Comparison of ENCODE assay signal across 16 cellular contexts in genomic region chr1:146007785-146008133, GRCh38. TPM values are rescaled to one million over a fixed set of nuclear protein-coding genes. Genes with fewer than 3 reads are reported as not detected.
DNase-seq lines count a peak whose midpoint lies in the region; ATAC-seq and TF ChIP-seq lines count a peak whose summit lies in the region.
"Had no signal": no experiment of that assay in that cellular context is flagged by ENCODE, and none has a peak within 500 bp of the region (broad histone marks: within the 10 kb centered on the region; RNA-seq: fewer than 3 reads in every experiment).

No MANE protein-coding gene starts in this region.

- CTCF ChIA-PET in T-cell (lab: Charles Lee) = interaction anchor here (0.6 to 8.4 kb wide), 15 partner anchors 8 to 164 kb away, joined by 3 to 148 read pairs (median 5); partner anchors contain the start of genes ANKRD34A (in 1 of the 2), NUDT17 (in 1 of the 2), PIAS3 (in 1 of the 2) and POLR3GL (in 1 of the 2)
- CTCF ChIA-PET in activated naive CD4-positive, alpha-beta T cell treated with anti-CD3 and anti-CD28 coated beads for 36 hours (lab: Charles Lee) = interaction anchor here (0.6 to 7.5 kb wide), 15 partner anchors 9 to 162 kb away, joined by 3 to 230 read pairs (median 5); partner anchors contain the start of genes ANKRD35 and NUDT17

- no peak overlapping the region for H3K4me3 ChIP-seq in CD4-positive, CD25-positive, alpha-beta regulatory T cell (ENCODE audit: low read depth, low read length)
- H3K4me3 ChIP-seq in lower leg skin (ENCODE audit: low read depth, poor library complexity, severe bottlenecking) (no peak overlapping the region), MG63 (no peak overlapping the region)
- H3K4me3 ChIP-seq: HAP-1 had no signal

- peaks cover 40% of the 10 kb centered on the region for H3K4me1 ChIP-seq in CD4-positive, CD25-positive, alpha-beta regulatory T cell (ENCODE audit: control insufficient read depth, insufficient read depth, low read length, poor library complexity, severe bottlenecking)
- H3K4me1 ChIP-seq: HAP-1 had no signal

- H3K27ac ChIP-seq in CD4-positive, CD25-positive, alpha-beta regulatory T cell (ENCODE audit: insufficient read depth, low read length, poor library complexity, severe bottlenecking) = peak overlapping the region; percentile 78

- no peak for DNase-seq in CD4-positive, CD25-positive, alpha-beta regulatory T cell
- no peak for DNase-seq in T-cell
- no peak for DNase-seq in left ventricle myocardium superior
- no peak for DNase-seq in sciatic nerve (ENCODE audit: low spot score)
- DNase-seq in lower leg skin (ENCODE audit: low spot score in 2 of 2) = no peak
- DNase-seq in MG63 = no peak
- DNase-seq in NCI-H446 (lab: John Stamatoyannopoulos, UW) = no peak
- no peak for DNase-seq in activated naive CD4-positive, alpha-beta T cell treated with anti-CD3 and anti-CD28 coated beads for 36 hours

- POLR2A ChIA-PET in T-cell (lab: Charles Lee) = interaction anchor here (0.6 to 2.0 kb wide), 4 partner anchors 12 to 28 kb away, joined by 3 to 15 read pairs (median 8); no protein-coding TSS in a partner anchor

- no peak for ATAC-seq in CD4-positive, CD25-positive, alpha-beta regulatory T cell (ENCODE audit: low read depth in 2 of 2)
- ATAC-seq in T-cell (replicated peaks in 1 of 4) (no peak), left ventricle myocardium superior (peak; percentile 15), sciatic nerve (peak; percentile 42)

- no peaks in the 10 kb centered on the region for H3K27me3 Mint-ChIP-seq in CD4-positive, CD25-positive, alpha-beta regulatory T cell
- H3K27me3 Mint-ChIP-seq in T-cell = no peaks in the 10 kb centered on the region
- no peaks in the 10 kb centered on the region for H3K27me3 Mint-ChIP-seq in activated naive CD4-positive, alpha-beta T cell treated with anti-CD3 and anti-CD28 coated beads for 36 hours (ENCODE audit: low read depth)
- H3K27me3 Mint-ChIP-seq: activated CD4-positive, alpha-beta T cell treated with anti-CD3 and anti-CD28 coated beads, Interleukin-2, amount 10 ng/mL, durations not matched to agents 24 days and 14 days had no signal

- H3K27ac Mint-ChIP-seq in CD4-positive, CD25-positive, alpha-beta regulatory T cell = peak overlapping the region; percentile 61 to 77 (median 67)
- peak overlapping the region; percentile 34 to 61 for H3K27ac Mint-ChIP-seq in T-cell
- no peak overlapping the region for H3K27ac Mint-ChIP-seq in activated naive CD4-positive, alpha-beta T cell treated with anti-CD3 and anti-CD28 coated beads for 36 hours
- H3K27ac Mint-ChIP-seq: endodermal cell, nephron progenitor cell had no signal

- no peaks in the 10 kb centered on the region for H3K9me3 ChIP-seq in CD4-positive, CD25-positive, alpha-beta regulatory T cell (ENCODE audit: control insufficient read depth in 2 of 2, low read length in 2 of 2)
- H3K9me3 ChIP-seq in MG63 = no peaks in the 10 kb centered on the region
- H3K9me3 ChIP-seq: HAP-1 had no signal

- H3K27me3 ChIP-seq in CD4-positive, CD25-positive, alpha-beta regulatory T cell (ENCODE audit: control insufficient read depth, insufficient read depth, low read length) = no peaks in the 10 kb centered on the region
- H3K27me3 ChIP-seq in MG63 = no peaks in the 10 kb centered on the region

- no peaks in the 10 kb centered on the region for H3K36me3 ChIP-seq in CD4-positive, CD25-positive, alpha-beta regulatory T cell (ENCODE audit: control insufficient read depth, insufficient read depth, low read length)
- no peaks in the 10 kb centered on the region for H3K36me3 ChIP-seq in MG63
- H3K36me3 ChIP-seq: HAP-1 had no signal

- WGBS in lower leg skin, 2 donors = 83 to 86% methylated on average over 8 of the region's 8 CpGs

- peaks cover 20 to 48% (median 28%) of the 10 kb centered on the region in 4 donors for H3K4me1 Mint-ChIP-seq in CD4-positive, CD25-positive, alpha-beta regulatory T cell
- peaks cover 41 to 54% (median 43%) of the 10 kb centered on the region in 3 donors for H3K4me1 Mint-ChIP-seq in T-cell
- H3K4me1 Mint-ChIP-seq in activated naive CD4-positive, alpha-beta T cell treated with anti-CD3 and anti-CD28 coated beads for 36 hours (ENCODE audit: low read depth) = peaks cover 38% of the 10 kb centered on the region
- H3K4me1 Mint-ChIP-seq: endodermal cell had no signal

- no peak for TF ChIP-seq POLR2A in lower leg skin (IDR thresholded peaks at IDR 0.05)

- TF ChIP-seq CTCF in lower leg skin (IDR thresholded peaks at IDR 0.05) = no peak

- H3K4me3 Mint-ChIP-seq in CD4-positive, CD25-positive, alpha-beta regulatory T cell = no peak overlapping the region
- H3K4me3 Mint-ChIP-seq in T-cell = no peak overlapping the region
- H3K4me3 Mint-ChIP-seq in activated naive CD4-positive, alpha-beta T cell treated with anti-CD3 and anti-CD28 coated beads for 36 hours = no peak overlapping the region
- H3K4me3 Mint-ChIP-seq: endodermal cell, nephron progenitor cell had no signal

- no peaks in the 10 kb centered on the region for H3K36me3 Mint-ChIP-seq in CD4-positive, CD25-positive, alpha-beta regulatory T cell
- no peaks in the 10 kb centered on the region for H3K36me3 Mint-ChIP-seq in T-cell
- no peaks in the 10 kb centered on the region for H3K36me3 Mint-ChIP-seq in activated naive CD4-positive, alpha-beta T cell treated with anti-CD3 and anti-CD28 coated beads for 36 hours (ENCODE audit: low read depth)

- H3K9me3 Mint-ChIP-seq in CD4-positive, CD25-positive, alpha-beta regulatory T cell = no peaks in the 10 kb centered on the region
- H3K9me3 Mint-ChIP-seq in T-cell = no peaks in the 10 kb centered on the region
- H3K9me3 Mint-ChIP-seq in activated naive CD4-positive, alpha-beta T cell treated with anti-CD3 and anti-CD28 coated beads for 36 hours = no peaks in the 10 kb centered on the region
- H3K9me3 Mint-ChIP-seq: activated CD4-positive, alpha-beta T cell treated with anti-CD3 and anti-CD28 coated beads, Interleukin-2, amount 10 ng/mL, durations not matched to agents 24 days and 14 days; activated T-helper 2 cell treated with anti-CD3 and anti-CD28 coated beads, Interferon-gamma antibody, Interleukin-2, Interleukin-4, amounts not matched to agents 10 μg/mL and 5 μg/mL and 100 μg/mL, durations not matched to agents 14 hours and 24 hours and 36 hours; endodermal cell; nephron progenitor cell; T-helper 2 cell treated with Interferon-gamma antibody and Interleukin-4, amounts not matched to agents 5 μg/mL and 100 μg/mL, for 36 hours had no signal

- intact Hi-C loops in left ventricle myocardium superior (cut with micrococcal nuclease) = no loop called here
- intact Hi-C loops in sciatic nerve (cut with DNase I) = no loop called here
- intact Hi-C loops in lower leg skin (cut with DNase I; ENCODE audit: low total_unique reads) = loop anchor here (2.0 kb wide), 1 partner anchor 29 kb away; no protein-coding TSS in a partner anchor
- intact Hi-C loops in activated naive CD4-positive, alpha-beta T cell treated with anti-CD3 and anti-CD28 coated beads for 36 hours (cut with micrococcal nuclease) = loop anchor here (1.0 to 2.0 kb wide), 2 partner anchors 30 to 89 kb away; partner anchors contain the start of gene PEX11B

RNA-seq across cellular contexts. Expression of gene TXNIP, which starts 11.4 kb away (rescaled TPM):
- total RNA-seq in CD4-positive, CD25-positive, alpha-beta regulatory T cell = 1,496 TPM
- 1,000 to 10,000 TPM; 2,637 to 4,955 (median 3,590) TPM for polyA plus RNA-seq in CD4-positive, CD25-positive, alpha-beta regulatory T cell
- total RNA-seq in T-cell = 1,000 to 10,000 TPM in 1 of 5 donors, 100 to 1,000 TPM in 4; 721 to 2,117 (median 773) TPM
- total RNA-seq in left ventricle myocardium superior = 954 TPM
- total RNA-seq in sciatic nerve = 609 TPM
- total RNA-seq in lower leg skin = 1,000 to 10,000 TPM; 2,445 to 6,877 (median 3,895) TPM
- 20.4 and 20.6 TPM in 2 replicates for total RNA-seq in MG63 (2014; rRNA removed; shearing (Covaris generic); ENCODE audit: low replicate concordance)
- total RNA-seq in activated naive CD4-positive, alpha-beta T cell treated with anti-CD3 and anti-CD28 coated beads for 36 hours = 10 to 100 TPM; 86.0 to 91.1 TPM

RNA-seq across cellular contexts. Expression of gene HJV, which starts 13.8 kb away (rescaled TPM):
- not detected for total RNA-seq in CD4-positive, CD25-positive, alpha-beta regulatory T cell
- polyA plus RNA-seq in CD4-positive, CD25-positive, alpha-beta regulatory T cell = not detected
- total RNA-seq in T-cell (not detected), left ventricle myocardium superior (71.9 TPM), sciatic nerve (not detected), lower leg skin (not detected)
- total RNA-seq in MG63 (2014; rRNA removed; shearing (Covaris generic); ENCODE audit: low replicate concordance) = not detected in 2 replicates
- not detected for total RNA-seq in activated naive CD4-positive, alpha-beta T cell treated with anti-CD3 and anti-CD28 coated beads for 36 hours
- total RNA-seq: activated CD4-positive, alpha-beta T cell treated with anti-CD3 and anti-CD28 coated beads, Interleukin-2, amount 10 ng/mL, durations not matched to agents 24 days and 14 days; activated T-helper 2 cell treated with anti-CD3 and anti-CD28 coated beads, Interferon-gamma antibody, Interleukin-2, Interleukin-4, amounts not matched to agents 10 μg/mL and 5 μg/mL and 100 μg/mL, durations not matched to agents 14 hours and 24 hours and 36 hours; bronchial epithelial cell; subcutaneous adipose tissue had no signal

RNA-seq across cellular contexts. Expression of gene POLR3GL, which starts 43.3 kb away (rescaled TPM):
- 30.8 TPM for total RNA-seq in CD4-positive, CD25-positive, alpha-beta regulatory T cell
- 100 to 1,000 TPM; 103 to 129 (median 109) TPM for polyA plus RNA-seq in CD4-positive, CD25-positive, alpha-beta regulatory T cell
- 10 to 100 TPM; 30.9 to 41.7 (median 38.3) TPM for total RNA-seq in T-cell
- total RNA-seq in left ventricle myocardium superior = 44.0 TPM
- total RNA-seq in sciatic nerve = 22.3 TPM
- total RNA-seq in lower leg skin = 10 to 100 TPM; 10.6 to 15.3 (median 14.2) TPM
- 1.8 and 6.8 TPM in 2 replicates for total RNA-seq in MG63 (2014; rRNA removed; shearing (Covaris generic); ENCODE audit: low replicate concordance)
- total RNA-seq in activated naive CD4-positive, alpha-beta T cell treated with anti-CD3 and anti-CD28 coated beads for 36 hours = 10 to 100 TPM; 32.0 to 34.0 TPM

RNA-seq across cellular contexts. Expression of gene ANKRD34A, which starts 43.4 kb away (rescaled TPM):
- total RNA-seq in CD4-positive, CD25-positive, alpha-beta regulatory T cell = 1.6 TPM
- polyA plus RNA-seq in CD4-positive, CD25-positive, alpha-beta regulatory T cell = under 1 TPM; 0.07 to 0.45 (median 0.31) TPM
- 1 to 10 TPM in 3 of 5 donors, under 1 TPM in 2; 0.68 to 3.5 (median 1.7) TPM for total RNA-seq in T-cell
- total RNA-seq in left ventricle myocardium superior = 0.52 TPM
- total RNA-seq in sciatic nerve = 1.2 TPM
- total RNA-seq in lower leg skin = 1 to 10 TPM in 1 of 4 donors, under 1 TPM in 3; 0.12 to 1.3 (median 0.39) TPM
- 0.30 TPM in 1 of 2 replicates, not detected in the other for total RNA-seq in MG63 (2014; rRNA removed; shearing (Covaris generic); ENCODE audit: low replicate concordance)
- 1 to 10 TPM; 3.7 to 4.3 TPM for total RNA-seq in activated naive CD4-positive, alpha-beta T cell treated with anti-CD3 and anti-CD28 coated beads for 36 hours

RNA-seq across cellular contexts. Expression of gene LIX1L, which starts 49.9 kb away (rescaled TPM):
- total RNA-seq in CD4-positive, CD25-positive, alpha-beta regulatory T cell = 36.2 TPM
- polyA plus RNA-seq in CD4-positive, CD25-positive, alpha-beta regulatory T cell = 10 to 100 TPM; 21.7 to 26.9 (median 25.9) TPM
- total RNA-seq in T-cell = 10 to 100 TPM; 43.4 to 74.4 (median 64.2) TPM
- 25.2 TPM for total RNA-seq in left ventricle myocardium superior
- total RNA-seq in sciatic nerve = 57.6 TPM
- total RNA-seq in lower leg skin = 10 to 100 TPM in 1 of 4 donors, 1 to 10 TPM in 3; 4.6 to 14.2 (median 7.7) TPM
- total RNA-seq in MG63 (2014; rRNA removed; shearing (Covaris generic); ENCODE audit: low replicate concordance) = 30.0 and 38.9 TPM in 2 replicates
- 10 to 100 TPM; 43.6 to 44.3 TPM for total RNA-seq in activated naive CD4-positive, alpha-beta T cell treated with anti-CD3 and anti-CD28 coated beads for 36 hours

Comparison
In these comparisons a context has a peak if more than half of its experiments do, and no peak if none do; other contexts are left out.
1. ATAC-seq: peak in left ventricle myocardium superior (single experiment) and sciatic nerve (single experiment); none in CD4-positive, CD25-positive, alpha-beta regulatory T cell (0 of 2) and T-cell (0 of 4).
2. RNA of gene HJV, which starts 13.8 kb away (total RNA-seq): 71.9 TPM in left ventricle myocardium superior (single experiment); not detected in sciatic nerve (single experiment), not detected in activated naive CD4-positive, alpha-beta T cell treated with anti-CD3 and anti-CD28 coated beads for 36 hours, not detected in CD4-positive, CD25-positive, alpha-beta regulatory T cell (single experiment), not detected in T-cell, not detected in lower leg skin and not detected in MG63; every median in the first group is over 10 times any median in the second.
3. intact Hi-C loops: an anchor here in lower leg skin (2.0 kb wide) and activated naive CD4-positive, alpha-beta T cell treated with anti-CD3 and anti-CD28 coated beads for 36 hours (1.0 to 2.0 kb wide); none called in left ventricle myocardium superior and sciatic nerve.